In the genomic region with DNA sequence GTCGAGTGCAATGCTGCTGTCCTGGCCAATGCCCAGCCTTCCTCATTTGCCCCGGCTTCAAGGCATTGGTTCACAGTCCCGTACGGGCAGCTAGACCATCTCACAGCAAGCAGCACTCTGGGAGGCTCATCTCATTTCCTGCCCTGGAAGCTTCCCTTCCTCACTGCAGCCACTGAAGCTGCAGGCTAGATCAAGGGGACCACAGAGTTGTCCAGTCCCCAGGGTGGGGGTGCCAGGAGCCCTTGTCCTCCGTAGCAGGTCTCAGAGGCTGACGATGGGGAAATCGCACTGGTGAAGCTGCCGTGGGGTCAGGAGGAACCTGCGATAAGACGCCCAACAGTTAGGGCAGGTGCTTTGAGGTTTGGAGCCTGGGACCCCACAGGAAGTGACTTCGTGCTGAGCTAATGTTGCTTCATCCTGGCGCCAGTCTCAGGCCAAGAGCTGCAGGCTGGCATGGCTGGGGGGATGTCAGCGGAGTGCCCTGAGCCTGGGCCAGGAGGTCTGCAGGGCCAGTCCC, we compare ENCODE assay signal across 1 cellular context.
TF ChIP-seq lines count a peak whose summit lies in the region.

Gene SPNS3, plus strand, starts transcription at position 426 of the 517 bp plus-strand sequence. Its CDS starts 28 bp downstream, at position 454.

TF ChIP-seq in GM23338, 12 proteins besides CTCF, POLR2A, EP300 and RAD21 (continued from another document):
- TF ChIP-seq, protein P1, sequence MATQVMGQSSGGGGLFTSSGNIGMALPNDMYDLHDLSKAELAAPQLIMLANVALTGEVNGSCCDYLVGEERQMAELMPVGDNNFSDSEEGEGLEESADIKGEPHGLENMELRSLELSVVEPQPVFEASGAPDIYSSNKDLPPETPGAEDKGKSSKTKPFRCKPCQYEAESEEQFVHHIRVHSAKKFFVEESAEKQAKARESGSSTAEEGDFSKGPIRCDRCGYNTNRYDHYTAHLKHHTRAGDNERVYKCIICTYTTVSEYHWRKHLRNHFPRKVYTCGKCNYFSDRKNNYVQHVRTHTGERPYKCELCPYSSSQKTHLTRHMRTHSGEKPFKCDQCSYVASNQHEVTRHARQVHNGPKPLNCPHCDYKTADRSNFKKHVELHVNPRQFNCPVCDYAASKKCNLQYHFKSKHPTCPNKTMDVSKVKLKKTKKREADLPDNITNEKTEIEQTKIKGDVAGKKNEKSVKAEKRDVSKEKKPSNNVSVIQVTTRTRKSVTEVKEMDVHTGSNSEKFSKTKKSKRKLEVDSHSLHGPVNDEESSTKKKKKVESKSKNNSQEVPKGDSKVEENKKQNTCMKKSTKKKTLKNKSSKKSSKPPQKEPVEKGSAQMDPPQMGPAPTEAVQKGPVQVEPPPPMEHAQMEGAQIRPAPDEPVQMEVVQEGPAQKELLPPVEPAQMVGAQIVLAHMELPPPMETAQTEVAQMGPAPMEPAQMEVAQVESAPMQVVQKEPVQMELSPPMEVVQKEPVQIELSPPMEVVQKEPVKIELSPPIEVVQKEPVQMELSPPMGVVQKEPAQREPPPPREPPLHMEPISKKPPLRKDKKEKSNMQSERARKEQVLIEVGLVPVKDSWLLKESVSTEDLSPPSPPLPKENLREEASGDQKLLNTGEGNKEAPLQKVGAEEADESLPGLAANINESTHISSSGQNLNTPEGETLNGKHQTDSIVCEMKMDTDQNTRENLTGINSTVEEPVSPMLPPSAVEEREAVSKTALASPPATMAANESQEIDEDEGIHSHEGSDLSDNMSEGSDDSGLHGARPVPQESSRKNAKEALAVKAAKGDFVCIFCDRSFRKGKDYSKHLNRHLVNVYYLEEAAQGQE (IDR thresholded peaks at IDR 0.05; ENCODE audit: unreplicated experiment) = no peak
- TF ChIP-seq ZNF114 (CRISPR knock-in tag; IDR thresholded peaks at IDR 0.05) (no peak), JUNB (IDR thresholded peaks at IDR 0.05; ENCODE audit: unreplicated experiment) (no peak), NANOG (IDR thresholded peaks at IDR 0.05; ENCODE audit: borderline replicate concordance) (no peak), STAT1 (IDR thresholded peaks at IDR 0.05; ENCODE audit: unreplicated experiment) (no peak), CREB1 (CRISPR knock-in tag; IDR thresholded peaks at IDR 0.05; ENCODE audit: low read depth) (no peak), ETS1 (IDR thresholded peaks at IDR 0.05) (no peak), ZNF331 (CRISPR knock-in tag; IDR thresholded peaks at IDR 0.05; ENCODE audit: low read depth) (no peak), POLR2AphosphoS5 (IDR thresholded peaks at IDR 0.05; ENCODE audit: low read depth) (no peak), EZH2phosphoT487 (IDR thresholded peaks at IDR 0.05; ENCODE audit: unreplicated experiment) (no peak)
